24 cellular contexts compared by ENCODE assay signal in genomic region chr11:120122921-120123683, GRCh38. TPM values are rescaled to one million over a fixed set of nuclear protein-coding genes. Genes with fewer than 3 reads are reported as not detected.
DNase-seq lines count a peak whose midpoint lies in the region; ATAC-seq and TF ChIP-seq lines count a peak whose summit lies in the region.
"Had no signal": no experiment of that assay in that cellular context is flagged by ENCODE, and none has a peak within 500 bp of the region (broad histone marks: within the 10 kb centered on the region; RNA-seq: fewer than 3 reads in every experiment).

No MANE protein-coding gene starts in this region.

- no peaks in the 10 kb centered on the region for H3K27me3 ChIP-seq in RWPE2 (ENCODE audit: insufficient read depth, poor library complexity, severe bottlenecking)
- H3K27me3 ChIP-seq in effector memory CD4-positive, alpha-beta T cell (replicated peaks; ENCODE audit: control insufficient read depth, insufficient read depth, low read length, poor library complexity, severe bottlenecking), result no peaks in the 10 kb centered on the region
- H3K27me3 ChIP-seq: hepatocyte, thyroid gland had no signal

- peak overlapping the region; percentile 100 for H3K27ac Mint-ChIP-seq in type B pancreatic cell
- H3K27ac Mint-ChIP-seq: activated CD4-positive, alpha-beta memory T cell treated with anti-CD3 and anti-CD28 coated beads, Interleukin-2, amount 10 ng/mL, durations not matched to agents 7 days and 5 days; B cell; effector memory CD8-positive, alpha-beta T cell; IgD-negative memory B cell; stimulated activated naive B cell treated with anti-CD40 and anti-IgM and Interleukin-4, amounts not matched to agents 10 μg/mL and 1 μg/mL and 100 μg/mL, for 72 hours had no signal

- peaks cover 39% of the 10 kb centered on the region for H3K4me1 ChIP-seq in RWPE2 (ENCODE audit: insufficient read depth, poor library complexity, severe bottlenecking)
- no peaks in the 10 kb centered on the region for H3K4me1 ChIP-seq in effector memory CD4-positive, alpha-beta T cell (ENCODE audit: control insufficient read depth, insufficient read depth, low read length, poor library complexity, severe bottlenecking)
- H3K4me1 ChIP-seq: HAP-1 had no signal

- peak overlapping the region; percentile 31 for H3K4me3 Mint-ChIP-seq in type B pancreatic cell
- H3K4me3 Mint-ChIP-seq: activated CD4-positive, alpha-beta memory T cell treated with anti-CD3 and anti-CD28 coated beads, Interleukin-2, amount 10 ng/mL, durations not matched to agents 7 days and 5 days; B cell; effector memory CD8-positive, alpha-beta T cell; IgD-negative memory B cell; stimulated activated naive B cell treated with anti-CD40 and anti-IgM and Interleukin-4, amounts not matched to agents 10 μg/mL and 1 μg/mL and 100 μg/mL, for 72 hours had no signal

- peaks cover 5% of the 10 kb centered on the region for H3K9me3 Mint-ChIP-seq in type B pancreatic cell
- H3K9me3 Mint-ChIP-seq: activated CD4-positive, alpha-beta memory T cell treated with anti-CD3 and anti-CD28 coated beads, Interleukin-2, amount 10 ng/mL, durations not matched to agents 7 days and 5 days; effector memory CD8-positive, alpha-beta T cell; IgD-negative memory B cell; stimulated activated naive B cell treated with anti-CD40 and anti-IgM and Interleukin-4, amounts not matched to agents 10 μg/mL and 1 μg/mL and 100 μg/mL, for 72 hours had no signal

- ATAC-seq in RWPE2 (ENCODE audit: low read depth) (no peak), esophagus mucosa (peak; percentile 1), HG02973 (IDR thresholded peaks at IDR 0.05; ENCODE audit: unreplicated experiment) (no peak)
- ATAC-seq: effector memory CD8-positive, alpha-beta T cell; stimulated activated naive B cell treated with anti-CD40 and anti-IgM and Interleukin-4, amounts not matched to agents 10 μg/mL and 1 μg/mL and 100 μg/mL, for 72 hours had no signal

- H3K36me3 ChIP-seq in RWPE2 (ENCODE audit: low read depth), result peaks cover 94% of the 10 kb centered on the region
- H3K36me3 ChIP-seq in effector memory CD4-positive, alpha-beta T cell (ENCODE audit: control insufficient read depth, insufficient read depth, low read length), result no peaks in the 10 kb centered on the region
- H3K36me3 ChIP-seq: HAP-1, thyroid gland had no signal

- H3K4me3 ChIP-seq in RWPE2 (ENCODE audit: severe bottlenecking), result no peak overlapping the region
- H3K4me3 ChIP-seq in effector memory CD4-positive, alpha-beta T cell (ENCODE audit: insufficient read depth, low read depth, low read length, poor library complexity, severe bottlenecking), result no peak overlapping the region
- H3K4me3 ChIP-seq: HAP-1, hepatocyte, thyroid gland had no signal

- H3K4me1 Mint-ChIP-seq in type B pancreatic cell (ENCODE audit: unreplicated experiment), result peaks cover 13% of the 10 kb centered on the region
- H3K4me1 Mint-ChIP-seq: activated CD4-positive, alpha-beta memory T cell treated with anti-CD3 and anti-CD28 coated beads, Interleukin-2, amount 10 ng/mL, durations not matched to agents 7 days and 5 days; B cell; stimulated activated naive B cell treated with anti-CD40 and anti-IgM and Interleukin-4, amounts not matched to agents 10 μg/mL and 1 μg/mL and 100 μg/mL, for 72 hours had no signal

- H3K27ac ChIP-seq in RWPE2 (ENCODE audit: poor library complexity, severe bottlenecking), result peak overlapping the region; percentile 73
- H3K27ac ChIP-seq in effector memory CD4-positive, alpha-beta T cell (ENCODE audit: insufficient read depth, low read length, poor library complexity, severe bottlenecking), result no peak overlapping the region
- H3K27ac ChIP-seq: 22Rv1, thyroid gland had no signal

- peaks cover 13% of the 10 kb centered on the region for H3K27me3 Mint-ChIP-seq in type B pancreatic cell
- H3K27me3 Mint-ChIP-seq: activated CD4-positive, alpha-beta memory T cell treated with anti-CD3 and anti-CD28 coated beads, Interleukin-2, amount 10 ng/mL, durations not matched to agents 7 days and 5 days had no signal

- peak; percentile 34 for DNase-seq in DMS153 (lab: John Stamatoyannopoulos, UW)
- no peak for DNase-seq in DMS153 treated with DMSO at 0.1 percent for 48 hours (lab: John Stamatoyannopoulos, UW; ENCODE audit: unreplicated experiment)
- no peak for DNase-seq in RWPE2 (ENCODE audit: low spot score)
- no peak for DNase-seq in type B pancreatic cell (ENCODE audit: extremely low spot score, unreplicated experiment)
- no peak for DNase-seq in effector memory CD4-positive, alpha-beta T cell
- no peak for DNase-seq in GDM1 (lab: John Stamatoyannopoulos, UW)
- DNase-seq: activated CD4-positive, alpha-beta memory T cell treated with anti-CD3 and anti-CD28 coated beads, Interleukin-2, amount 10 ng/mL, durations not matched to agents 7 days and 5 days; activated naive CD4-positive, alpha-beta T cell treated with Interleukin-2 at 50 U/mL for 16 hours; aorta; effector memory CD8-positive, alpha-beta T cell; NCI-H1930; NCI-H446; stimulated activated naive B cell treated with anti-CD40 and anti-IgM and Interleukin-4, amounts not matched to agents 10 μg/mL and 1 μg/mL and 100 μg/mL, for 72 hours; thyroid gland had no signal

- H3K9me3 ChIP-seq in RWPE2 (ENCODE audit: severe bottlenecking), result no peaks in the 10 kb centered on the region
- H3K9me3 ChIP-seq in effector memory CD4-positive, alpha-beta T cell (ENCODE audit: control insufficient read depth, low read length), result no peaks in the 10 kb centered on the region
- H3K9me3 ChIP-seq: HAP-1, thyroid gland had no signal

- TF ChIP-seq CTCF in RWPE2 (IDR thresholded peaks at IDR 0.05; ENCODE audit: poor library complexity, severe bottlenecking) (no peak), type B pancreatic cell (conservative IDR thresholded peaks at IDR 0.05) (no peak)

- peaks cover 14% of the 10 kb centered on the region for H3K36me3 Mint-ChIP-seq in type B pancreatic cell
- H3K36me3 Mint-ChIP-seq: stimulated activated naive B cell treated with anti-CD40 and anti-IgM and Interleukin-4, amounts not matched to agents 10 μg/mL and 1 μg/mL and 100 μg/mL, for 72 hours had no signal

RNA-seq across cellular contexts. Expression of gene TRIM29, which starts 14.8 kb away (rescaled TPM):
- 1,294 TPM for total RNA-seq in esophagus mucosa
- 56.7 and 207 TPM in 2 replicates for total RNA-seq in type B pancreatic cell (ENCODE audit: low replicate concordance)
- total RNA-seq: activated CD4-positive, alpha-beta memory T cell treated with anti-CD3 and anti-CD28 coated beads, Interleukin-2, amount 10 ng/mL, durations not matched to agents 7 days and 5 days; B cell; chondrocyte; lung microvascular endothelial cell; osteocyte had no signal
